10 cellular contexts compared by ENCODE assay signal in genomic region chr14:92660571-92660970, GRCh38.
A peak's percentile ranks its signal among the peaks of the same experiment; 100 is the strongest.
DNase-seq lines count a peak whose midpoint lies in the region; ATAC-seq, FAIRE-seq and TF ChIP-seq lines count a peak whose summit lies in the region.
"Had no signal": no experiment of that assay in that cellular context is flagged by ENCODE, and none has a peak within 500 bp of the region (broad histone marks: within the 10 kb centered on the region; RNA-seq: fewer than 3 reads in every experiment).

No MANE protein-coding gene starts in this region.

- H2AFZ ChIP-seq in IMR-90 (replicated peaks; ENCODE audit: low read length, poor library complexity) (no peak overlapping the region), neural progenitor cell (replicated peaks) (no peak overlapping the region)

- H3K56ac ChIP-seq in IMR-90 (ENCODE audit: extremely low read depth, insufficient read depth, low read length) = no peak overlapping the region

- 0 out of 2 replicates have a peak overlapping the region, but pooled peaks have one; percentile 18 for H4K91ac ChIP-seq in IMR-90 (ENCODE audit: insufficient read depth, low read depth, low read length)

- no peak overlapping the region for H2AK5ac ChIP-seq in IMR-90 (ENCODE audit: low read depth, low read length)

- peaks cover 17 to 28% of the 10 kb centered on the region in 2 experiments; a peak in 3 of 4 replicates for H3K79me1 ChIP-seq in IMR-90 (ENCODE audit: low read depth in 1 of 2, low read length in 2 of 2)

- no peaks in the 10 kb centered on the region for H3F3A ChIP-seq in neural progenitor cell (ENCODE audit: low read depth)

- no TSS peak for BruUV-seq in IMR-90 (replicated peaks; lab: Mats Ljungman, UMichigan)

- peaks cover 0 to 6% (median 0%) of the 10 kb centered on the region in 11 experiments; a peak in 1 of 22 replicates for H3K9me3 ChIP-seq in BLaER1 treated with 17β-estradiol and CSF1 and Interleukin-3, amounts not matched to agents 10 nM and 100 nM (replicated peaks in 1 of 11)
- H3K9me3 ChIP-seq in IMR-90 (ENCODE audit: control insufficient read depth, insufficient read depth, low read length) (no peaks in the 10 kb centered on the region), neural progenitor cell (ENCODE audit: low read depth) (no peaks in the 10 kb centered on the region)
- H3K9me3 ChIP-seq: HAP-1 had no signal

- no peaks in the 10 kb centered on the region for H3K9me3 Mint-ChIP-seq in neural progenitor cell
- no peaks in the 10 kb centered on the region for H3K9me3 Mint-ChIP-seq in activated CD4-positive, alpha-beta memory T cell treated with anti-CD3 and anti-CD28 coated beads for 36 hours

- TF ChIP-seq CTCF in IMR-90 (conservative IDR thresholded peaks at IDR 0.05; ENCODE audit: low read depth, low read length) (no peak), coronary artery (IDR thresholded peaks at IDR 0.05) (no peak), neural progenitor cell (IDR thresholded peaks at IDR 0.05) (no peak), D721Med (IDR thresholded peaks at IDR 0.05; ENCODE audit: insufficient read depth, missing control alignments) (no peak)

- peaks cover 81 to 100% (median 99%) of the 10 kb centered on the region in 10 experiments for H3K4me1 ChIP-seq in BLaER1 treated with 17β-estradiol and CSF1 and Interleukin-3, amounts not matched to agents 10 nM and 100 nM
- no peaks in the 10 kb centered on the region for H3K4me1 ChIP-seq in IMR-90 (ENCODE audit: control insufficient read depth, insufficient read depth, low read length)
- H3K4me1 ChIP-seq in neural progenitor cell = no peaks in the 10 kb centered on the region
- H3K4me1 ChIP-seq: HAP-1 had no signal

- peak overlapping the region; percentile 53 for H3K4me3 Mint-ChIP-seq in neural progenitor cell
- H3K4me3 Mint-ChIP-seq in activated CD4-positive, alpha-beta memory T cell treated with anti-CD3 and anti-CD28 coated beads for 36 hours = no peak overlapping the region

- no peak overlapping the region for H3K27ac Mint-ChIP-seq in neural progenitor cell
- no peak overlapping the region for H3K27ac Mint-ChIP-seq in activated CD4-positive, alpha-beta memory T cell treated with anti-CD3 and anti-CD28 coated beads for 36 hours

- peaks cover 6% of the 10 kb centered on the region for H3K4me1 Mint-ChIP-seq in neural progenitor cell
- peaks cover 78% of the 10 kb centered on the region for H3K4me1 Mint-ChIP-seq in activated CD4-positive, alpha-beta memory T cell treated with anti-CD3 and anti-CD28 coated beads for 36 hours (ENCODE audit: low read depth)

- CTCF ChIA-PET in IMR-90 (lab: Yijun Ruan, JAX) = no interaction called here
- CTCF ChIA-PET in activated CD4-positive, alpha-beta memory T cell treated with anti-CD3 and anti-CD28 coated beads for 36 hours (lab: Charles Lee) = no interaction called here

- H3K36me3 ChIP-seq in BLaER1 treated with 17β-estradiol and CSF1 and Interleukin-3, amounts not matched to agents 10 nM and 100 nM = peaks cover 0 to 89% (median 67%) of the 10 kb centered on the region in 11 experiments; a peak in 20 of 22 replicates
- peaks cover 35% of the 10 kb centered on the region for H3K36me3 ChIP-seq in IMR-90 (ENCODE audit: control insufficient read depth, insufficient read depth, low read length)
- H3K36me3 ChIP-seq in neural progenitor cell = no peaks in the 10 kb centered on the region
- H3K36me3 ChIP-seq: HAP-1 had no signal

- H3K9ac ChIP-seq in BLaER1 treated with 17β-estradiol and CSF1 and Interleukin-3, amounts not matched to agents 10 nM and 100 nM = peak overlapping the region in 9 of 11 experiments; percentile 12 to 90 (median 67); a peak in 12 of 22 replicates
- no peak overlapping the region for H3K9ac ChIP-seq in IMR-90 (ENCODE audit: low read depth, low read length)
- no peak overlapping the region for H3K9ac ChIP-seq in neural progenitor cell

- H3K4me3 ChIP-seq in BLaER1 treated with 17β-estradiol and CSF1 and Interleukin-3, amounts not matched to agents 10 nM and 100 nM = peak overlapping the region in 5 of 10 experiments; percentile 1 to 17 (median 8); a peak in 4 of 20 replicates
- no peak overlapping the region for H3K4me3 ChIP-seq in IMR-90 (ENCODE audit: insufficient read depth, low read depth, low read length)
- no peak overlapping the region for H3K4me3 ChIP-seq in coronary artery
- no peak overlapping the region for H3K4me3 ChIP-seq in neural progenitor cell
- H3K4me3 ChIP-seq: HAP-1 had no signal

- H4K20me1 ChIP-seq in BLaER1 treated with 17β-estradiol and CSF1 and Interleukin-3, amounts not matched to agents 10 nM and 100 nM = peaks cover 0 to 42% (median 6%) of the 10 kb centered on the region in 11 experiments; a peak in 8 of 22 replicates
- H4K20me1 ChIP-seq in IMR-90 (ENCODE audit: insufficient read depth, low read length) = no peaks in the 10 kb centered on the region
- H4K20me1 ChIP-seq in neural progenitor cell (ENCODE audit: low read depth) = no peaks in the 10 kb centered on the region

- no peak overlapping the region for H2BK15ac ChIP-seq in IMR-90 (ENCODE audit: low read depth, low read length)

- TF ChIP-seq RAD21 in IMR-90 (IDR thresholded peaks at IDR 0.05; ENCODE audit: low read length) = no peak

- no peak overlapping the region for H2BK20ac ChIP-seq in IMR-90 (ENCODE audit: low read depth, low read length)

- in situ Hi-C loops in IMR-90 (cut with MboI; ENCODE audit: low sequenced_read_pairs) = no loop called here

- no peaks in the 10 kb centered on the region for H3K27me3 ChIP-seq in BLaER1 treated with 17β-estradiol and CSF1 and Interleukin-3, amounts not matched to agents 10 nM and 100 nM
- H3K27me3 ChIP-seq in IMR-90 (ENCODE audit: control insufficient read depth, insufficient read depth, low read length) (no peaks in the 10 kb centered on the region), neural progenitor cell (no peaks in the 10 kb centered on the region)

- H4K5ac ChIP-seq in IMR-90 (ENCODE audit: low read depth, low read length) = no peak overlapping the region

- ATAC-seq in IMR-90 (ENCODE audit: low read depth) (no peak), GM19467 (IDR thresholded peaks at IDR 0.05; ENCODE audit: unreplicated experiment) (no peak), GM19023 (IDR thresholded peaks at IDR 0.05; ENCODE audit: unreplicated experiment) (no peak)

- H3K36me3 Mint-ChIP-seq in neural progenitor cell = no peaks in the 10 kb centered on the region
- H3K36me3 Mint-ChIP-seq in activated CD4-positive, alpha-beta memory T cell treated with anti-CD3 and anti-CD28 coated beads for 36 hours = peaks cover 47% of the 10 kb centered on the region

- 79% methylated on average over 2 of the region's 3 CpGs; no CpG with 5 or more reads in 1 of the 2 experiments for WGBS in IMR-90 (ENCODE audit: extremely low coverage in 2 of 2, insufficient read length in 1 of 2), 2 experiments

- no peak overlapping the region for H2AK9ac ChIP-seq in IMR-90 (replicated peaks; ENCODE audit: low read depth, low read length, poor library complexity)

- TF ChIP-seq POLR2A in IMR-90 (IDR thresholded peaks at IDR 0.05; ENCODE audit: low read depth, low read length) = no peak

- H3K79me2 ChIP-seq in neural progenitor cell (ENCODE audit: low read depth) = no peaks in the 10 kb centered on the region

- intact Hi-C loops in IMR-90 (cut with micrococcal nuclease) = no loop called here
- intact Hi-C loops in activated CD4-positive, alpha-beta memory T cell treated with anti-CD3 and anti-CD28 coated beads for 36 hours (cut with micrococcal nuclease) = no loop called here

- peak overlapping the region; percentile 63 to 100 (median 96) for H3K4me2 ChIP-seq in BLaER1 treated with 17β-estradiol and CSF1 and Interleukin-3, amounts not matched to agents 10 nM and 100 nM
- H3K4me2 ChIP-seq in IMR-90 (ENCODE audit: low read depth, low read length) (no peak overlapping the region), neural progenitor cell (no peak overlapping the region)

- DNase-seq in IMR-90 (no peak), coronary artery (ENCODE audit: low spot score) (no peak), neural progenitor cell (ENCODE audit: low spot score) (no peak), D721Med (ENCODE audit: insufficient read length, low spot score) (no peak)
- DNase-seq in activated CD4-positive, alpha-beta memory T cell treated with anti-CD3 and anti-CD28 coated beads for 36 hours = no peak
- DNase-seq: mesenchymal stem cell had no signal

- POLR2A ChIA-PET in IMR-90 (lab: Charles Lee; ENCODE audit: unreplicated experiment) = no interaction called here
- POLR2A ChIA-PET in activated CD4-positive, alpha-beta memory T cell treated with anti-CD3 and anti-CD28 coated beads for 36 hours (lab: Charles Lee) = no interaction called here

- H3K27ac ChIP-seq in BLaER1 treated with 17β-estradiol and CSF1 and Interleukin-3, amounts not matched to agents 10 nM and 100 nM = peak overlapping the region; percentile 66 to 99 (median 95); a peak in 21 of 22 replicates
- H3K27ac ChIP-seq in IMR-90 (ENCODE audit: insufficient read depth, low read length) (no peak overlapping the region), coronary artery (peak overlapping the region; percentile 26 to 87), neural progenitor cell (no peak overlapping the region)

- H4K8ac ChIP-seq in IMR-90 (ENCODE audit: low read depth in 2 of 2, low read length in 2 of 2) = no peak overlapping the region

- no peak for FAIRE-seq in D721Med (lab: Jason Lieb, UNC)

- H3K23ac ChIP-seq in IMR-90 (ENCODE audit: low read depth, low read length) = no peak overlapping the region

- peaks cover 21% of the 10 kb centered on the region for H3K9me1 ChIP-seq in IMR-90 (ENCODE audit: insufficient read depth, low read length)

- dilution Hi-C loops in IMR-90 (cut with HindIII; ENCODE audit: low sequenced_read_pairs, unreplicated experiment) = no loop called here

- H3K18ac ChIP-seq in IMR-90 (ENCODE audit: low read depth, low read length) = no peak overlapping the region

- no peak overlapping the region for H3K4ac ChIP-seq in IMR-90 (ENCODE audit: low read depth, low read length)

- H3K14ac ChIP-seq in IMR-90 (replicated peaks; ENCODE audit: low read depth, low read length) = no peak overlapping the region

- no peak overlapping the region for H2BK120ac ChIP-seq in IMR-90 (ENCODE audit: low read depth, low read length)

- peaks cover 4% of the 10 kb centered on the region for H3K27me3 Mint-ChIP-seq in neural progenitor cell (ENCODE audit: insufficient read depth, low read depth)
- H3K27me3 Mint-ChIP-seq in activated CD4-positive, alpha-beta memory T cell treated with anti-CD3 and anti-CD28 coated beads for 36 hours = no peaks in the 10 kb centered on the region

- H2BK5ac ChIP-seq in IMR-90 (ENCODE audit: low read depth, low read length, poor library complexity, severe bottlenecking) = no peak overlapping the region

TF ChIP-seq in IMR-90, 13 proteins besides CTCF, POLR2A, EP300 and RAD21 (continues in another document):
- TF ChIP-seq CHD1 (IDR thresholded peaks at IDR 0.05; ENCODE audit: low read depth, low read length) = no peak

Comparison
In these comparisons a context has a peak if more than half of its experiments do, and no peak if none do; other contexts are left out.
1. H3K27ac ChIP-seq: peak in BLaER1 treated with 17β-estradiol and CSF1 and Interleukin-3, amounts not matched to agents 10 nM and 100 nM (11 of 11) and coronary artery (2 of 2); none in IMR-90 (single experiment) and neural progenitor cell (single experiment).
2. H3K4me2 ChIP-seq: peak in BLaER1 treated with 17β-estradiol and CSF1 and Interleukin-3, amounts not matched to agents 10 nM and 100 nM (11 of 11); none in IMR-90 (single experiment) and neural progenitor cell (single experiment).
3. H3K9ac ChIP-seq: peak in BLaER1 treated with 17β-estradiol and CSF1 and Interleukin-3, amounts not matched to agents 10 nM and 100 nM (9 of 11); none in IMR-90 (single experiment) and neural progenitor cell (single experiment).